1 cellular context compared by ENCODE assay signal in genomic region chr10:14613570-14613918, GRCh38.
TF ChIP-seq lines count a peak whose summit lies in the region.

No MANE protein-coding gene starts in this region.

TF ChIP-seq in GM12878, 131 proteins besides CTCF, POLR2A, EP300 and RAD21:
- TF ChIP-seq ZNF687 (IDR thresholded peaks at IDR 0.05), result 0 out of 2 replicates have a peak, but pooled peaks have one; percentile 4
- no peak for TF ChIP-seq ZBED1 (IDR thresholded peaks at IDR 0.05; ENCODE audit: borderline replicate concordance)
